26 cellular contexts compared by ENCODE assay signal in the genomic region with DNA sequence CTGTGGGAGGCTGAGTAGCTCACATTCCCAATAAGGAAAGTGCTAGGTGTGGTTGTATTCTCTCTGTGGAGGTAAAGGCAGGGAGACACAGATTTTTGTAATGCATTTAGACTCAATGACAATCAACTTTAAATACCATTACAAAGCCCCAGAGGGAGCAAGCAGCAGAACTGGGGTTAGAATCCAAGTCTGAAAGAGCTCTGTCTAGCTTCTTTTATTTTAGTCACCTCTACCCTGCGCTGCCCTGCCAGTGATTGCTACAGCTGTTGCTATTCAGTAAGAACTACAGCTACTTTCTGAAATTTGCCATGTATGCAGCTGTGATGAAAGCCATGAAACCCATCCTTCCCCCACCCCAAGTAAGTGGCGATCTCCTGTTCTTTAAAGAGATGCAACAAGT. TPM values are rescaled to one million over a fixed set of nuclear protein-coding genes. Genes with fewer than 3 reads are reported as not detected.
DNase-seq lines count a peak whose midpoint lies in the region; ATAC-seq, FAIRE-seq and TF ChIP-seq lines count a peak whose summit lies in the region.
"Had no signal": no experiment of that assay in that cellular context is flagged by ENCODE, and none has a peak within 500 bp of the region (broad histone marks: within the 10 kb centered on the region; RNA-seq: fewer than 3 reads in every experiment).

No MANE protein-coding gene starts in this region.

- H4K8ac ChIP-seq in H1 (ENCODE audit: extremely low read depth, insufficient read depth, low read length) (no peak overlapping the region), mesenchymal stem cell (ENCODE audit: low read length) (no peak overlapping the region)

- TF ChIP-seq POLR2A in H1 (IDR thresholded peaks at IDR 0.05; ENCODE audit: control extremely low read depth in 1 of 2, low read depth in 2 of 2, low read length in 2 of 2): no peak

- dilution Hi-C loops in mammary epithelial cell (cut with HindIII; ENCODE audit: low sequenced_read_pairs): no loop called here

- CTCF ChIA-PET in H1 (lab: Charles Lee; ENCODE audit: partially characterized antibody): interaction anchor here (0.7 to 2.2 kb wide), 12 partner anchors 9 to 759 kb away, joined by 3 to 12 read pairs (median 6); partner anchors contain the start of gene SLC39A8
- CTCF ChIA-PET in mammary epithelial cell (lab: Charles Lee; ENCODE audit: low non-redundant PET): interaction anchor here (0.6 kb wide), 2 partner anchors 76 to 721 kb away, joined by 3 read pairs; no protein-coding TSS in a partner anchor

- no peak overlapping the region for H3K23ac ChIP-seq in H1 (ENCODE audit: insufficient read length)
- no peak overlapping the region for H3K23ac ChIP-seq in mesenchymal stem cell (ENCODE audit: low read length in 2 of 2)

- no peak overlapping the region for H2AK5ac ChIP-seq in H1 (ENCODE audit: low read depth, low read length)
- H2AK5ac ChIP-seq in mesenchymal stem cell (ENCODE audit: low read length, severe bottlenecking): no peak overlapping the region

- H2BK120ac ChIP-seq in H1 (replicated peaks; ENCODE audit: low read depth, low read length): no peak overlapping the region
- H2BK120ac ChIP-seq in mesenchymal stem cell (ENCODE audit: low read depth, low read length): no peak overlapping the region

- 85% methylated on average over 2 of the region's 2 CpGs for WGBS in HUES64
- WGBS in H1 (ENCODE audit: extremely low coverage in 1 of 2, insufficient coverage in 1 of 2, insufficient read length in 1 of 2, insufficient replicate concordance in 2 of 2, low coverage in 1 of 2, low lambda C conversion rate in 2 of 2, missing lambda C conversion rate in 1 of 2), 2 experiments: 51% methylated on average over 2 of the region's 2 CpGs; no CpG with 5 or more reads in 1 of the 2 experiments
- WGBS in mesenchymal stem cell: 100% methylated on average over 2 of the region's 2 CpGs
- WGBS in mammary epithelial cell (ENCODE audit: low coverage, missing lambda C conversion rate): 88% methylated on average over 2 of the region's 2 CpGs

- H3K27me3 ChIP-seq in H7 (ENCODE audit: control insufficient read depth, insufficient read depth, low read length) (no peaks in the 10 kb centered on the region), HUES64 (ENCODE audit: insufficient read depth, low read length) (no peaks in the 10 kb centered on the region), H1 (replicated peaks in 1 of 4; ENCODE audit: control insufficient read depth in 3 of 4, extremely low read depth in 1 of 4, insufficient read depth in 3 of 4, low read length in 3 of 4) (no peaks in the 10 kb centered on the region), mesenchymal stem cell (ENCODE audit: control insufficient read depth in 1 of 2, insufficient read depth in 1 of 2, low read length in 2 of 2) (no peaks in the 10 kb centered on the region), mammary epithelial cell (ENCODE audit: insufficient read depth, low read length) (no peaks in the 10 kb centered on the region)

- H3K4me3 ChIP-seq in H7 (ENCODE audit: insufficient read depth, low read depth, low read length): no peak overlapping the region
- no peak overlapping the region for H3K4me3 ChIP-seq in HUES64 (ENCODE audit: low read length)
- no peak overlapping the region for H3K4me3 ChIP-seq in H1 (ENCODE audit: extremely low read depth in 1 of 4, insufficient read depth in 2 of 4, low read depth in 3 of 4, low read length in 4 of 4)
- no peak overlapping the region for H3K4me3 ChIP-seq in mesenchymal stem cell (ENCODE audit: insufficient read depth in 1 of 2, low read depth in 1 of 2, low read length in 2 of 2)
- no peak overlapping the region for H3K4me3 ChIP-seq in mammary epithelial cell (replicated peaks in 1 of 3; ENCODE audit: insufficient read depth in 1 of 3, low read depth in 2 of 3, low read length in 3 of 3)
- H3K4me3 ChIP-seq: A549 had no signal

- DNase-seq in H7: peak; percentile 25
- DNase-seq in H1 (ENCODE audit: low read depth in 1 of 2, low spot score in 2 of 2): no peak
- peak; percentile 14 for DNase-seq in myocyte (ENCODE audit: low read depth)
- DNase-seq in mesenchymal stem cell: no peak
- no peak for DNase-seq in mammary epithelial cell
- DNase-seq: C1 segment of cervical spinal cord; CD8-positive, alpha-beta memory T cell; DMS 273 treated with DMSO at 0.1 percent for 48 hours; DMS79; EL; GDM1; MV-4-11; NCI-H1105; NCI-H146; NCI-H1930; NCI-H2107; NCI-H446; NCI-H524 treated with DMSO at 0.1 percent for 48 hours; NCI-H774; SHP77; T-cell had no signal

- TF ChIP-seq CTCF in H1 (IDR thresholded peaks at IDR 0.05; ENCODE audit: control extremely low read depth in 1 of 3, insufficient read depth in 1 of 3, low read depth in 1 of 3, low read length in 3 of 3): peak in 1 of 3 experiments; percentile 18; a peak in 1 of 4 replicates
- no peak for TF ChIP-seq CTCF in mammary epithelial cell (conservative IDR thresholded peaks at IDR 0.05 in 1 of 2, IDR thresholded peaks at IDR 0.05 in 1 of 2; ENCODE audit: extremely low read depth in 1 of 2, insufficient read depth in 1 of 2, low read depth in 1 of 2, low read length in 2 of 2)

- H3K23me2 ChIP-seq in H1 (ENCODE audit: low read depth, low read length): no peaks in the 10 kb centered on the region; the same call in 1 of the 2 replicates

- H4K91ac ChIP-seq in H1 (replicated peaks; ENCODE audit: insufficient read length, low read length) (no peak overlapping the region), mesenchymal stem cell (ENCODE audit: low read length) (no peak overlapping the region)

- no peak overlapping the region for H3K4ac ChIP-seq in H1 (replicated peaks; ENCODE audit: insufficient read length, low read depth, low read length)
- no peak overlapping the region for H3K4ac ChIP-seq in mesenchymal stem cell (ENCODE audit: low read depth in 1 of 2, low read length in 2 of 2)

- peak in 1 of 2 experiments; percentile 9; a peak in 1 of 4 replicates for TF ChIP-seq RAD21 in H1 (IDR thresholded peaks at IDR 0.05 in 1 of 2, conservative IDR thresholded peaks at IDR 0.05 in 1 of 2; ENCODE audit: low read depth in 2 of 2, low read length in 2 of 2)

- H3K79me1 ChIP-seq in H1 (ENCODE audit: low read depth, low read length): no peaks in the 10 kb centered on the region
- peaks cover 5% of the 10 kb centered on the region for H3K79me1 ChIP-seq in mesenchymal stem cell (replicated peaks; ENCODE audit: low read length, poor library complexity, severe bottlenecking)

- no peak for TF ChIP-seq EP300 in H1 (IDR thresholded peaks at IDR 0.05; ENCODE audit: borderline replicate concordance in 1 of 2, low read depth in 2 of 2, low read length in 2 of 2)

- H2BK20ac ChIP-seq in H1 (ENCODE audit: low read length): no peak overlapping the region

- in situ Hi-C loops in mammary epithelial cell (cut with MboI; ENCODE audit: low sequenced_read_pairs in 2 of 2): no loop called here

- H3K27ac ChIP-seq in HUES64 (ENCODE audit: low read depth, low read length): peak overlapping the region; percentile 47; the same call in 1 of the 2 replicates
- H3K27ac ChIP-seq in H1 (ENCODE audit: low read depth, low read length): no peak overlapping the region
- H3K27ac ChIP-seq in mesenchymal stem cell (ENCODE audit: low read length, poor library complexity, severe bottlenecking): no peak overlapping the region
- H3K27ac ChIP-seq in mammary epithelial cell (ENCODE audit: insufficient read depth, low read depth, low read length): no peak overlapping the region
- H3K27ac ChIP-seq: A549, RWPE1 had no signal

- intact Hi-C loops in mammary epithelial cell (cut with micrococcal nuclease): no loop called here

- no TSS peak for BruUV-seq in mammary epithelial cell (replicated peaks; lab: Mats Ljungman, UMichigan)

- H4K20me1 ChIP-seq in H1 (replicated peaks in 1 of 2; ENCODE audit: control insufficient read depth in 1 of 2, insufficient read depth in 2 of 2, low read length in 2 of 2) (no peaks in the 10 kb centered on the region), mammary epithelial cell (ENCODE audit: insufficient read depth, low read length) (no peaks in the 10 kb centered on the region)

- no peak overlapping the region for H2BK5ac ChIP-seq in H1 (ENCODE audit: low read depth, low read length)
- H2BK5ac ChIP-seq in mesenchymal stem cell (ENCODE audit: low read depth, low read length, poor library complexity, severe bottlenecking): no peak overlapping the region

- H3K18ac ChIP-seq in H1 (ENCODE audit: extremely low read depth, low read length) (no peak overlapping the region), mesenchymal stem cell (ENCODE audit: low read depth in 1 of 2, low read length in 2 of 2) (no peak overlapping the region)

- H2BK12ac ChIP-seq in H1 (ENCODE audit: low read depth, low read length): no peak overlapping the region
- H2BK12ac ChIP-seq in mesenchymal stem cell (ENCODE audit: low read length in 2 of 2): no peak overlapping the region

- H3K9me3 ChIP-seq in HUES64 (ENCODE audit: insufficient read depth, low read depth, low read length) (no peaks in the 10 kb centered on the region), H1 (ENCODE audit: insufficient read depth in 2 of 2, low read depth in 1 of 2, low read length in 1 of 2) (no peaks in the 10 kb centered on the region), mesenchymal stem cell (ENCODE audit: control insufficient read depth, low read length) (no peaks in the 10 kb centered on the region), mammary epithelial cell (replicated peaks; ENCODE audit: insufficient read depth, low read length) (no peaks in the 10 kb centered on the region)
- H3K9me3 ChIP-seq: A549 had no signal

- H3K79me2 ChIP-seq in H1 (ENCODE audit: control insufficient read depth in 1 of 2, insufficient read depth in 2 of 2, low read length in 2 of 2): no peaks in the 10 kb centered on the region
- no peaks in the 10 kb centered on the region for H3K79me2 ChIP-seq in mammary epithelial cell (ENCODE audit: insufficient read depth, low read length)

- H3K4me1 ChIP-seq in HUES64 (ENCODE audit: insufficient read depth, low read length) (peaks cover 52% of the 10 kb centered on the region), H1 (replicated peaks in 1 of 4; ENCODE audit: control insufficient read depth in 3 of 4, insufficient read depth in 4 of 4, low read length in 3 of 4) (peaks cover 1 to 23% (median 19%) of the 10 kb centered on the region in 4 experiments; a peak in 6 of 7 replicates), mesenchymal stem cell (ENCODE audit: control insufficient read depth, insufficient read depth, low read depth, low read length) (peaks cover 4% of the 10 kb centered on the region), mammary epithelial cell (ENCODE audit: insufficient read depth, low read length) (peaks cover 4% of the 10 kb centered on the region)

- H2AFZ ChIP-seq in H1 (ENCODE audit: low read length) (no peak overlapping the region), mesenchymal stem cell (ENCODE audit: low read depth, low read length) (no peak overlapping the region), mammary epithelial cell (ENCODE audit: low read depth, low read length) (no peak overlapping the region)

- H3K9ac ChIP-seq in HUES64 (ENCODE audit: low read depth, low read length): no peak overlapping the region
- 0 out of 7 replicates have a peak overlapping the region, but pooled peaks of 1 of the 4 experiments have one; percentile 39 for H3K9ac ChIP-seq in H1 (replicated peaks in 1 of 4; ENCODE audit: extremely low read depth in 1 of 4, low read depth in 3 of 4, low read length in 3 of 4)
- H3K9ac ChIP-seq in mesenchymal stem cell (ENCODE audit: low read length): no peak overlapping the region
- no peak overlapping the region for H3K9ac ChIP-seq in mammary epithelial cell (ENCODE audit: insufficient read depth, low read length)

- H3K14ac ChIP-seq in H1 (ENCODE audit: insufficient read length) (no peak overlapping the region), mesenchymal stem cell (ENCODE audit: low read length in 2 of 2) (no peak overlapping the region)

- no peak for ATAC-seq in activated CD4-positive, CD25-positive, alpha-beta regulatory T cell treated with anti-CD3 and anti-CD28 coated beads, Interleukin-2, amount 50 U/mL, for 24 hours
- ATAC-seq: A549 had no signal

- no peak overlapping the region for H4K5ac ChIP-seq in H1 (ENCODE audit: insufficient read length, low read depth, low read length)

- H2BK15ac ChIP-seq in H1 (ENCODE audit: low read length) (no peak overlapping the region), mesenchymal stem cell (ENCODE audit: low read depth, poor library complexity, severe bottlenecking) (no peak overlapping the region)

- no peaks in the 10 kb centered on the region for H3K36me3 ChIP-seq in H7 (replicated peaks; ENCODE audit: control insufficient read depth, insufficient read depth, low read length)
- H3K36me3 ChIP-seq in HUES64 (ENCODE audit: insufficient read depth, low read length): no peaks in the 10 kb centered on the region
- no peaks in the 10 kb centered on the region for H3K36me3 ChIP-seq in H1 (ENCODE audit: control insufficient read depth in 2 of 4, insufficient read depth in 4 of 4, low read length in 3 of 4)
- no peaks in the 10 kb centered on the region for H3K36me3 ChIP-seq in mesenchymal stem cell (ENCODE audit: control insufficient read depth in 1 of 2, insufficient read depth in 2 of 2, low read depth in 1 of 2, low read length in 2 of 2)
- no peaks in the 10 kb centered on the region for H3K36me3 ChIP-seq in mammary epithelial cell (ENCODE audit: insufficient read depth, low read length)

- peak; percentile 55 for FAIRE-seq in H1 (lab: Jason Lieb, UNC)
- FAIRE-seq: A549, HTR-8/SVneo had no signal

- H3K4me2 ChIP-seq in H1 (ENCODE audit: insufficient read depth in 1 of 2, low read depth in 2 of 2, low read length in 2 of 2) (peak overlapping the region; percentile 18 to 56), mesenchymal stem cell (ENCODE audit: low read length, poor library complexity, severe bottlenecking) (no peak overlapping the region), mammary epithelial cell (ENCODE audit: insufficient read depth, low read depth, low read length) (no peak overlapping the region)
- H3K4me2 ChIP-seq: A549 had no signal

- H3K56ac ChIP-seq in H1 (replicated peaks; ENCODE audit: insufficient read length, low read depth, low read length): no peak overlapping the region

- POLR2A ChIA-PET in H1 (lab: Charles Lee; ENCODE audit: partially characterized antibody): interaction anchor here (1.0 to 1.6 kb wide), 4 partner anchors 10 to 22 kb away, joined by 3 to 5 read pairs (median 4); partner anchors contain the start of gene SLC39A8

RNA-seq across cellular contexts. Expression of gene SLC39A8, which starts 22.5 kb away (rescaled TPM):
- total RNA-seq in H7 (2014; rRNA removed; shearing (Covaris generic)): 33.6 and 40.0 TPM in 2 replicates
- polyA plus RNA-seq in HUES64 (2013, experiment 1 of 2): 37.5 TPM
- 45.6 TPM for polyA plus RNA-seq in HUES64 (2013, experiment 2 of 2)
- 38.7 and 39.9 TPM in 2 replicates for total RNA-seq in H1 (2021; fragmentation: NEBNext Ultra II Directional; extraction: Animal tissue kit (Norgen Biotek cat#: 25700))
- polyA plus RNA-seq in H1 (2011; rRNA removed): 6.4 TPM in 2 replicates
- polyA plus RNA-seq in H1 (2011; cell fraction: cytosol; rRNA removed): 9.7 TPM
- polyA plus RNA-seq in H1 (2011; cell fraction: nucleus; rRNA removed): 7.8 TPM
- polyA plus RNA-seq in H1 (2012, experiment 1 of 2): 9.8 to 15.6 TPM (median 12.4 TPM) in 4 replicates
- polyA plus RNA-seq in H1 (2012, experiment 2 of 2): 1.9 TPM
- polyA plus RNA-seq in H1 (2013, experiment 1 of 2): 59.4 TPM
- 71.7 TPM for polyA plus RNA-seq in H1 (2013, experiment 2 of 2)
- 14.8 and 19.8 TPM in 2 replicates for polyA minus RNA-seq in H1 (2011; rRNA and poly(A)+ RNA removed)
- polyA minus RNA-seq in H1 (2011; cell fraction: cytosol; rRNA and poly(A)+ RNA removed): 9.8 TPM
- polyA minus RNA-seq in H1 (2011; cell fraction: nucleus; rRNA and poly(A)+ RNA removed): 18.2 TPM
- 5.5 and 7.4 TPM in 2 replicates for total RNA-seq in myocyte
- polyA plus RNA-seq in myocyte (2012): 3.4 TPM
- 5.0 TPM for polyA plus RNA-seq in mesenchymal stem cell (2013, experiment 1 of 2)
- polyA plus RNA-seq in mesenchymal stem cell (2013, experiment 2 of 2): 4.9 TPM
- 10 to 100 TPM in 1 of 2 donors, 1 to 10 TPM in 1; 8.9 to 12.5 TPM for total RNA-seq in mammary epithelial cell
- 10.2 TPM for polyA plus RNA-seq in mammary epithelial cell
- 22.5 TPM for polyA minus RNA-seq in mammary epithelial cell

Comparison
In these comparisons a context has a peak if more than half of its experiments do, and no peak if none do; other contexts are left out.
1. DNase-seq: peak in H7 (single experiment) and myocyte (single experiment); none in H1 (0 of 2), mesenchymal stem cell (single experiment) and mammary epithelial cell (single experiment).
2. H3K4me2 ChIP-seq: peak in H1 (2 of 2); none in mesenchymal stem cell (single experiment) and mammary epithelial cell (single experiment).